13 cellular contexts compared by ENCODE assay signal in genomic region chr3:107999215-107999775, GRCh38.
A peak's percentile ranks its signal among the peaks of the same experiment; 100 is the strongest.
DNase-seq lines count a peak whose midpoint lies in the region; ATAC-seq and TF ChIP-seq lines count a peak whose summit lies in the region.
"Had no signal": no experiment of that assay in that cellular context is flagged by ENCODE, and none has a peak within 500 bp of the region (broad histone marks: within the 10 kb centered on the region; RNA-seq: fewer than 3 reads in every experiment).

No MANE protein-coding gene starts in this region.

- intact Hi-C loops in activated CD8-positive, alpha-beta T cell treated with anti-CD3 and anti-CD28 coated beads for 36 hours (cut with micrococcal nuclease): no loop called here
- intact Hi-C loops in uterus (cut with DNase I; ENCODE audit: low total_unique reads): no loop called here

- H3K27me3 Mint-ChIP-seq in activated CD8-positive, alpha-beta T cell treated with anti-CD3 and anti-CD28 coated beads for 36 hours: no peaks in the 10 kb centered on the region
- H3K27me3 Mint-ChIP-seq: CD4-positive, alpha-beta memory T cell had no signal

- H3K27ac ChIP-seq in RWPE2 (ENCODE audit: poor library complexity, severe bottlenecking) (peak overlapping the region; percentile 50), uterus (no peak overlapping the region)

- no peak overlapping the region for H3K4me3 ChIP-seq in RWPE2 (ENCODE audit: severe bottlenecking)
- no peak overlapping the region for H3K4me3 ChIP-seq in fibroblast of the aortic adventitia (ENCODE audit: low read depth, low read length)
- no peak overlapping the region for H3K4me3 ChIP-seq in uterus
- H3K4me3 ChIP-seq: mucosa of descending colon had no signal

- no peaks in the 10 kb centered on the region for H3K36me3 Mint-ChIP-seq in activated CD8-positive, alpha-beta T cell treated with anti-CD3 and anti-CD28 coated beads for 36 hours (ENCODE audit: low read depth)
- H3K36me3 Mint-ChIP-seq: CD4-positive, alpha-beta memory T cell had no signal

- H3K4me3 Mint-ChIP-seq in activated CD8-positive, alpha-beta T cell treated with anti-CD3 and anti-CD28 coated beads for 36 hours: no peak overlapping the region
- H3K4me3 Mint-ChIP-seq: activated CD8-positive, alpha-beta memory T cell treated with anti-CD3 and anti-CD28 coated beads, Interleukin-2, amount 10 ng/mL, durations not matched to agents 7 days and 5 days; CD4-positive, alpha-beta memory T cell had no signal

- CTCF ChIA-PET in activated CD8-positive, alpha-beta T cell treated with anti-CD3 and anti-CD28 coated beads for 36 hours (lab: Charles Lee): interaction anchor here (1.1 kb wide), 1 partner anchor 15 kb away, joined by 3 read pairs; no protein-coding TSS in a partner anchor

- DNase-seq in HCEC 1CT: peak; percentile 23
- DNase-seq in RWPE2 (ENCODE audit: low spot score): no peak
- DNase-seq in fibroblast of the aortic adventitia (ENCODE audit: low read depth): no peak
- DNase-seq in renal cortical epithelial cell (ENCODE audit: low read depth): peak; percentile 91
- no peak for DNase-seq in activated CD4-positive, CD25-positive, alpha-beta regulatory T cell (lab: John Stamatoyannopoulos, UW)
- DNase-seq in activated CD8-positive, alpha-beta T cell treated with anti-CD3 and anti-CD28 coated beads for 36 hours: no peak
- no peak for DNase-seq in NCI-H128 (lab: John Stamatoyannopoulos, UW; ENCODE audit: unreplicated experiment)
- no peak for DNase-seq in uterus
- DNase-seq: activated CD8-positive, alpha-beta memory T cell treated with anti-CD3 and anti-CD28 coated beads, Interleukin-2, amount 10 ng/mL, durations not matched to agents 7 days and 5 days; CD4-positive, alpha-beta memory T cell; IMR-90; mucosa of descending colon; NCI-H2029 treated with DMSO at 0.1 percent for 48 hours had no signal

- POLR2A ChIA-PET in activated CD8-positive, alpha-beta T cell treated with anti-CD3 and anti-CD28 coated beads for 36 hours (lab: Charles Lee): no interaction called here

- H3K4me1 ChIP-seq in RWPE2 (ENCODE audit: insufficient read depth, poor library complexity, severe bottlenecking) (peaks cover 38% of the 10 kb centered on the region), uterus (no peaks in the 10 kb centered on the region)

- TF ChIP-seq CTCF in RWPE2 (IDR thresholded peaks at IDR 0.05; ENCODE audit: poor library complexity, severe bottlenecking): no peak
- peak; percentile 9 for TF ChIP-seq CTCF in fibroblast of the aortic adventitia (IDR thresholded peaks at IDR 0.05; ENCODE audit: insufficient read depth, low read length)
- no peak for TF ChIP-seq CTCF in activated CD8-positive, alpha-beta T cell treated with anti-CD3 and anti-CD28 coated beads for 36 hours (IDR thresholded peaks at IDR 0.05)
- TF ChIP-seq CTCF in uterus (IDR thresholded peaks at IDR 0.05): no peak

- no peaks in the 10 kb centered on the region for H3K4me1 Mint-ChIP-seq in activated CD8-positive, alpha-beta T cell treated with anti-CD3 and anti-CD28 coated beads for 36 hours (ENCODE audit: low read depth)
- H3K4me1 Mint-ChIP-seq: activated CD8-positive, alpha-beta memory T cell treated with anti-CD3 and anti-CD28 coated beads, Interleukin-2, amount 10 ng/mL, durations not matched to agents 7 days and 5 days had no signal

- H3K36me3 ChIP-seq in RWPE2 (ENCODE audit: low read depth): no peaks in the 10 kb centered on the region
- no peaks in the 10 kb centered on the region for H3K36me3 ChIP-seq in uterus

- H3K9me3 Mint-ChIP-seq in activated CD8-positive, alpha-beta T cell treated with anti-CD3 and anti-CD28 coated beads for 36 hours: no peaks in the 10 kb centered on the region

- H3K9me3 ChIP-seq in RWPE2 (ENCODE audit: severe bottlenecking): no peaks in the 10 kb centered on the region
- no peaks in the 10 kb centered on the region for H3K9me3 ChIP-seq in uterus
- H3K9me3 ChIP-seq: mucosa of descending colon had no signal

- H3K27me3 ChIP-seq in RWPE2 (ENCODE audit: insufficient read depth, poor library complexity, severe bottlenecking) (no peaks in the 10 kb centered on the region), uterus (no peaks in the 10 kb centered on the region)

- no peak overlapping the region for H3K27ac Mint-ChIP-seq in activated CD8-positive, alpha-beta T cell treated with anti-CD3 and anti-CD28 coated beads for 36 hours
- H3K27ac Mint-ChIP-seq: activated CD8-positive, alpha-beta memory T cell treated with anti-CD3 and anti-CD28 coated beads, Interleukin-2, amount 10 ng/mL, durations not matched to agents 7 days and 5 days; CD4-positive, alpha-beta memory T cell had no signal

- TF ChIP-seq POLR2A in uterus (IDR thresholded peaks at IDR 0.05): no peak

- ATAC-seq in RWPE2 (ENCODE audit: low read depth): peak; percentile 89
- ATAC-seq in activated CD8-positive, alpha-beta T cell treated with anti-CD3 and anti-CD28 coated beads for 36 hours: no peak
- ATAC-seq: activated CD8-positive, alpha-beta memory T cell treated with anti-CD3 and anti-CD28 coated beads, Interleukin-2, amount 10 ng/mL, durations not matched to agents 7 days and 5 days; mucosa of descending colon had no signal

Comparison
In these comparisons a context has a peak if more than half of its experiments do, and no peak if none do; other contexts are left out.
1. DNase-seq: peak in HCEC 1CT (single experiment) and renal cortical epithelial cell (single experiment); none in RWPE2 (single experiment), fibroblast of the aortic adventitia (single experiment), activated CD4-positive, CD25-positive, alpha-beta regulatory T cell (0 of 4), activated CD8-positive, alpha-beta T cell treated with anti-CD3 and anti-CD28 coated beads for 36 hours (single experiment), NCI-H128 (single experiment) and uterus (0 of 2).